In genomic region chr16:10961231-10961630, GRCh38 we compare ENCODE assay signal across 12 cellular contexts. TPM values are rescaled to one million over a fixed set of nuclear protein-coding genes. Genes with fewer than 3 reads are reported as not detected.
DNase-seq lines count a peak whose midpoint lies in the region; ATAC-seq and TF ChIP-seq lines count a peak whose summit lies in the region.
"Had no signal": no experiment of that assay in that cellular context is flagged by ENCODE, and none has a peak within 500 bp of the region (broad histone marks: within the 10 kb centered on the region; RNA-seq: fewer than 3 reads in every experiment).

No MANE protein-coding gene starts in this region.

- H3K36me3 ChIP-seq in ascending aorta = peaks cover 19 to 26% of the 10 kb centered on the region in 2 donors

- intact Hi-C loops in ascending aorta (cut with DNase I) (loop anchor here (5.0 to 10.0 kb wide), 3 partner anchors 396 to 534 kb away; no protein-coding TSS in a partner anchor), right cardiac atrium (cut with DNase I) (loop anchor here in 2 of 4 donors (10.0 kb wide), 2 partner anchors 394 to 674 kb away; no protein-coding TSS in a partner anchor)

- 53% methylated on average over 7 of the region's 7 CpGs for WGBS in right cardiac atrium

- H3K4me1 ChIP-seq in ascending aorta = peaks cover 0 to 14% of the 10 kb centered on the region in 2 donors
- no peaks in the 10 kb centered on the region for H3K4me1 ChIP-seq in right cardiac atrium (ENCODE audit: control insufficient read depth, insufficient read depth, low read length)

- no peak overlapping the region for H3K4me3 ChIP-seq in ascending aorta
- H3K4me3 ChIP-seq in right cardiac atrium (ENCODE audit: low read length) = no peak overlapping the region

- peak; percentile 36 to 70 for ATAC-seq in right cardiac atrium

- H3K27ac ChIP-seq in ascending aorta (peak overlapping the region; percentile 69 to 74), right cardiac atrium (ENCODE audit: low read length) (peak overlapping the region; percentile 51)
- H3K27ac ChIP-seq: parathyroid adenoma, VCaP had no signal

- DNase-seq in HT1080 (ENCODE audit: low read depth) = peak; percentile 80
- peak in 1 of 2 donors; percentile 90 for DNase-seq in ascending aorta (ENCODE audit: low spot score in 2 of 2)
- peak in 2 of 3 donors; percentile 59 to 70 for DNase-seq in right cardiac atrium
- peak; percentile 77 for DNase-seq in stromal cell of bone marrow (ENCODE audit: low read depth)
- no peak for DNase-seq in RPMI8226
- DNase-seq in NCI-H2227 (lab: John Stamatoyannopoulos, UW; ENCODE audit: unreplicated experiment) = no peak
- no peak for DNase-seq in stimulated activated naive CD4-positive, alpha-beta T cell (lab: John Stamatoyannopoulos, UW)
- DNase-seq: GDM1; NK-92 treated with Interleukin-12 subunit alpha and Interleukin-12 subunit beta, amount 100 ng/mL, for 24 hours; stimulated activated naive CD4-positive, alpha-beta T cell treated with Interleukin-2 at 50 U/mL for 16 hours had no signal

- H3K27me3 ChIP-seq in ascending aorta (no peaks in the 10 kb centered on the region), right cardiac atrium (ENCODE audit: control insufficient read depth, insufficient read depth) (no peaks in the 10 kb centered on the region)

- TF ChIP-seq CTCF in ascending aorta (IDR thresholded peaks at IDR 0.05) = no peak

- H3K9me3 ChIP-seq in ascending aorta = no peaks in the 10 kb centered on the region
- H3K9me3 ChIP-seq in right cardiac atrium (ENCODE audit: control insufficient read depth, low read length) = no peaks in the 10 kb centered on the region

RNA-seq across cellular contexts. Expression of gene CLEC16A, which starts 16.9 kb away (rescaled TPM):
- total RNA-seq in HT1080 (2014; rRNA removed; shearing (Covaris generic)) = 12.5 and 12.9 TPM in 2 replicates
- 12.9 and 15.0 TPM in 2 replicates for polyA plus RNA-seq in HT1080 (2015; cell fraction: cytosol; rRNA removed)
- 13.5 and 17.2 TPM in 2 replicates for polyA plus RNA-seq in HT1080 (2015; cell fraction: nucleus; rRNA removed)
- total RNA-seq in ascending aorta = 16.2 TPM
- total RNA-seq in right cardiac atrium = 10 to 100 TPM; 24.0 to 31.5 (median 30.4) TPM
- polyA plus RNA-seq in right cardiac atrium = 14.9 TPM

RNA-seq across cellular contexts. Expression of gene DEXI, which starts 19.0 kb away (rescaled TPM):
- total RNA-seq in HT1080 (2014; rRNA removed; shearing (Covaris generic)) = 44.4 and 50.1 TPM in 2 replicates
- polyA plus RNA-seq in HT1080 (2015; cell fraction: cytosol; rRNA removed) = 43.2 and 50.3 TPM in 2 replicates
- 21.5 TPM in 2 replicates for polyA plus RNA-seq in HT1080 (2015; cell fraction: nucleus; rRNA removed)
- total RNA-seq in ascending aorta (94.2 TPM), right cardiac atrium (100 to 1,000 TPM in 2 of 4 donors, 10 to 100 TPM in 2; 82.2 to 126 (median 101) TPM)
- 127 TPM for polyA plus RNA-seq in right cardiac atrium

Comparison
In these comparisons a context has a peak if more than half of its experiments do, and no peak if none do; other contexts are left out.
1. DNase-seq: peak in HT1080 (single experiment), right cardiac atrium (2 of 3) and stromal cell of bone marrow (single experiment); none in RPMI8226 (single experiment), NCI-H2227 (single experiment) and stimulated activated naive CD4-positive, alpha-beta T cell (0 of 6).